In genomic region chr15:63323798-63324651, GRCh38 we compare ENCODE assay signal across 15 cellular contexts. TPM values are rescaled to one million over a fixed set of nuclear protein-coding genes. Genes with fewer than 3 reads are reported as not detected.
A peak's percentile ranks its signal among the peaks of the same experiment; 100 is the strongest.
DNase-seq lines count a peak whose midpoint lies in the region; ATAC-seq, FAIRE-seq and TF ChIP-seq lines count a peak whose summit lies in the region.
"Had no signal": no experiment of that assay in that cellular context is flagged by ENCODE, and none has a peak within 500 bp of the region (broad histone marks: within the 10 kb centered on the region; RNA-seq: fewer than 3 reads in every experiment).

No MANE protein-coding gene starts in this region.

- H3K4me2 ChIP-seq in H1 (ENCODE audit: insufficient read depth in 1 of 2, low read depth in 2 of 2, low read length in 2 of 2): no peak overlapping the region

- no peak for TF ChIP-seq RAD21 in H1 (IDR thresholded peaks at IDR 0.05 in 1 of 2, conservative IDR thresholded peaks at IDR 0.05 in 1 of 2; ENCODE audit: low read depth in 2 of 2, low read length in 2 of 2)

- no peak overlapping the region for H2BK5ac ChIP-seq in H1 (ENCODE audit: low read depth, low read length)

- H3K56ac ChIP-seq in H1 (replicated peaks; ENCODE audit: insufficient read length, low read depth, low read length): no peak overlapping the region

- no peaks in the 10 kb centered on the region for H4K20me1 ChIP-seq in H1 (replicated peaks in 1 of 2; ENCODE audit: control insufficient read depth in 1 of 2, insufficient read depth in 2 of 2, low read length in 2 of 2)

- H3K79me2 ChIP-seq in H1 (ENCODE audit: control insufficient read depth in 1 of 2, insufficient read depth in 2 of 2, low read length in 2 of 2): no peaks in the 10 kb centered on the region

- no peak for TF ChIP-seq EP300 in H1 (IDR thresholded peaks at IDR 0.05; ENCODE audit: borderline replicate concordance in 1 of 2, low read depth in 2 of 2, low read length in 2 of 2)

- H3K4me1 ChIP-seq in H1 (replicated peaks in 1 of 4; ENCODE audit: control insufficient read depth in 3 of 4, insufficient read depth in 4 of 4, low read length in 3 of 4): peaks cover 0 to 7% (median under 1%) of the 10 kb centered on the region in 4 experiments; a peak in 4 of 7 replicates
- H3K4me1 ChIP-seq: pancreas had no signal

- no peak overlapping the region for H4K5ac ChIP-seq in H1 (ENCODE audit: insufficient read length, low read depth, low read length)

- no peak overlapping the region for H2BK120ac ChIP-seq in H1 (replicated peaks; ENCODE audit: low read depth, low read length)

- no peak overlapping the region for H4K8ac ChIP-seq in H1 (ENCODE audit: extremely low read depth, insufficient read depth, low read length)

- no peak overlapping the region for H3K23ac ChIP-seq in H1 (ENCODE audit: insufficient read length)

- FAIRE-seq in H1 (lab: Jason Lieb, UNC): no peak
- FAIRE-seq: pancreas had no signal

- no peak for TF ChIP-seq CTCF in H1 (IDR thresholded peaks at IDR 0.05; ENCODE audit: control extremely low read depth in 1 of 3, insufficient read depth in 1 of 3, low read depth in 1 of 3, low read length in 3 of 3)

- H3K23me2 ChIP-seq in H1 (ENCODE audit: low read depth, low read length): no peaks in the 10 kb centered on the region

- CTCF ChIA-PET in H1 (lab: Charles Lee; ENCODE audit: partially characterized antibody): interaction anchor here (0.8 to 1.0 kb wide), 2 partner anchors 19 to 78 kb away, joined by 3 to 4 read pairs; no protein-coding TSS in a partner anchor

- H3K18ac ChIP-seq in H1 (ENCODE audit: extremely low read depth, low read length): no peak overlapping the region; the same call in 1 of the 2 replicates

- H3K27ac ChIP-seq in H1 (ENCODE audit: low read depth, low read length): no peak overlapping the region
- H3K27ac ChIP-seq: pancreas, VCaP had no signal

- 94% methylated on average over 9 of the region's 9 CpGs; no CpG with 5 or more reads in 1 of the 2 experiments for WGBS in H1 (ENCODE audit: extremely low coverage in 1 of 2, insufficient coverage in 1 of 2, insufficient read length in 1 of 2, insufficient replicate concordance in 2 of 2, low coverage in 1 of 2, low lambda C conversion rate in 2 of 2, missing lambda C conversion rate in 1 of 2), 2 experiments

- H2AK5ac ChIP-seq in H1 (ENCODE audit: low read depth, low read length): no peak overlapping the region

- POLR2A ChIA-PET in H1 (lab: Charles Lee; ENCODE audit: partially characterized antibody): no interaction called here

- no peak overlapping the region for H3K4ac ChIP-seq in H1 (replicated peaks; ENCODE audit: insufficient read length, low read depth, low read length)

- no peak overlapping the region for H3K14ac ChIP-seq in H1 (ENCODE audit: insufficient read length)

- no peaks in the 10 kb centered on the region for H3K9me3 ChIP-seq in H1 (ENCODE audit: insufficient read depth in 2 of 2, low read depth in 1 of 2, low read length in 1 of 2)
- H3K9me3 ChIP-seq: pancreas had no signal

- H3K79me1 ChIP-seq in H1 (ENCODE audit: low read depth, low read length): no peaks in the 10 kb centered on the region

- no peak for TF ChIP-seq POLR2A in H1 (IDR thresholded peaks at IDR 0.05; ENCODE audit: control extremely low read depth in 1 of 2, low read depth in 2 of 2, low read length in 2 of 2)

- no peak overlapping the region for H2BK12ac ChIP-seq in H1 (ENCODE audit: low read depth, low read length)

- H2BK15ac ChIP-seq in H1 (ENCODE audit: low read length): no peak overlapping the region

- no peaks in the 10 kb centered on the region for H3K27me3 ChIP-seq in H1 (replicated peaks in 1 of 4; ENCODE audit: control insufficient read depth in 3 of 4, extremely low read depth in 1 of 4, insufficient read depth in 3 of 4, low read length in 3 of 4)
- H3K27me3 ChIP-seq: pancreas had no signal

- no peak for ATAC-seq in HG02642 (IDR thresholded peaks at IDR 0.05; ENCODE audit: poor library complexity, unreplicated experiment)
- ATAC-seq: pancreas had no signal

- no peaks in the 10 kb centered on the region for H3K36me3 ChIP-seq in H1 (ENCODE audit: control insufficient read depth in 2 of 4, insufficient read depth in 4 of 4, low read length in 3 of 4)
- H3K36me3 ChIP-seq: pancreas had no signal

- H2AFZ ChIP-seq in H1 (ENCODE audit: low read length): no peak overlapping the region

- DNase-seq in GM03348 (ENCODE audit: low spot score): peak; percentile 38
- peak; percentile 63 for DNase-seq in RPMI7951 (ENCODE audit: low read depth)
- DNase-seq in H1 (ENCODE audit: low read depth in 1 of 2, low spot score in 2 of 2): no peak
- DNase-seq in occipital lobe (lab: John Stamatoyannopoulos, UW): peak; percentile 48
- no peak for DNase-seq in Kasumi-1 (lab: John Stamatoyannopoulos, UW)
- DNase-seq in HPDE6-E6E7 (ENCODE audit: extremely low spot score): no peak
- DNase-seq: activated naive CD8-positive, alpha-beta T cell treated with anti-CD3 and anti-CD28 coated beads for 36 hours; H7; immature natural killer cell; NCI-H1417 treated with DMSO at 0.1 percent for 48 hours; OCI-M1; pancreas had no signal

- H3K4me3 ChIP-seq in H1 (ENCODE audit: extremely low read depth in 1 of 4, insufficient read depth in 2 of 4, low read depth in 3 of 4, low read length in 4 of 4): no peak overlapping the region
- H3K4me3 ChIP-seq: pancreas had no signal

- peak overlapping the region; percentile 13 for H4K91ac ChIP-seq in H1 (replicated peaks; ENCODE audit: insufficient read length, low read length)

- H2BK20ac ChIP-seq in H1 (ENCODE audit: low read length): no peak overlapping the region

- H3K9ac ChIP-seq in H1 (replicated peaks in 1 of 4; ENCODE audit: extremely low read depth in 1 of 4, low read depth in 3 of 4, low read length in 3 of 4): no peak overlapping the region

TF ChIP-seq in H1, 55 proteins besides CTCF, POLR2A, EP300 and RAD21:
- TF ChIP-seq KDM5A (IDR thresholded peaks at IDR 0.05; ENCODE audit: low read length): no peak
- TF ChIP-seq HDAC6 (IDR thresholded peaks at IDR 0.05; ENCODE audit: low read depth, low read length): no peak
- no peak for TF ChIP-seq SAP30 (IDR thresholded peaks at IDR 0.05; ENCODE audit: insufficient read depth, insufficient replicate concordance, low read length)
- TF ChIP-seq NRF1 (IDR thresholded peaks at IDR 0.05; ENCODE audit: low read depth, low read length): no peak
- no peak for TF ChIP-seq JUN (IDR thresholded peaks at IDR 0.05; ENCODE audit: low read depth, low read length)
- no peak for TF ChIP-seq BCL11A (IDR thresholded peaks at IDR 0.05; ENCODE audit: low read depth in 2 of 2, low read length in 2 of 2)
- no peak for TF ChIP-seq RXRA (IDR thresholded peaks at IDR 0.05; ENCODE audit: insufficient read depth, low read depth, low read length)
- no peak for TF ChIP-seq TAF7 (optimal IDR thresholded peaks at IDR 0.05; ENCODE audit: borderline replicate concordance, low read depth, low read length)
- no peak for TF ChIP-seq SUZ12 (IDR thresholded peaks at IDR 0.05; ENCODE audit: low read length)

RNA-seq across cellular contexts. Expression of gene APH1B, which starts 46.6 kb away (rescaled TPM):
- total RNA-seq in RPMI7951 (2014; rRNA removed; shearing (Covaris generic)): 24.5 and 25.4 TPM in 2 replicates
- total RNA-seq in H1 (2021; fragmentation: NEBNext Ultra II Directional; extraction: Animal tissue kit (Norgen Biotek cat#: 25700)): 21.4 and 22.9 TPM in 2 replicates
- polyA plus RNA-seq in H1 (2011; rRNA removed): 9.3 and 11.5 TPM in 2 replicates
- polyA plus RNA-seq in H1 (2011; cell fraction: cytosol; rRNA removed): 11.8 TPM
- 12.3 TPM for polyA plus RNA-seq in H1 (2011; cell fraction: nucleus; rRNA removed)
- polyA plus RNA-seq in H1 (2012, experiment 1 of 2): 10.1 to 14.1 TPM (median 12.6 TPM) in 4 replicates
- 3.8 TPM for polyA plus RNA-seq in H1 (2012, experiment 2 of 2)
- polyA plus RNA-seq in H1 (2013, experiment 1 of 2): 18.0 TPM
- 20.1 TPM for polyA plus RNA-seq in H1 (2013, experiment 2 of 2)
- polyA minus RNA-seq in H1 (2011; rRNA and poly(A)+ RNA removed): 18.0 and 21.4 TPM in 2 replicates
- polyA minus RNA-seq in H1 (2011; cell fraction: cytosol; rRNA and poly(A)+ RNA removed): 10.9 TPM
- polyA minus RNA-seq in H1 (2011; cell fraction: nucleus; rRNA and poly(A)+ RNA removed): 19.3 TPM
- total RNA-seq in occipital lobe: 30.6 TPM

RNA-seq across cellular contexts. Expression of gene CA12, which starts 57.6 kb away (rescaled TPM):
- total RNA-seq in RPMI7951 (2014; rRNA removed; shearing (Covaris generic)): 23.3 and 30.2 TPM in 2 replicates
- total RNA-seq in H1 (2021; fragmentation: NEBNext Ultra II Directional; extraction: Animal tissue kit (Norgen Biotek cat#: 25700)): 4.9 and 5.8 TPM in 2 replicates
- 4.7 and 4.9 TPM in 2 replicates for polyA plus RNA-seq in H1 (2011; rRNA removed)
- polyA plus RNA-seq in H1 (2011; cell fraction: cytosol; rRNA removed): 4.5 TPM
- 12.7 TPM for polyA plus RNA-seq in H1 (2011; cell fraction: nucleus; rRNA removed)
- 3.7 to 4.7 TPM (median 4.6 TPM) in 4 replicates for polyA plus RNA-seq in H1 (2012, experiment 1 of 2)
- polyA plus RNA-seq in H1 (2012, experiment 2 of 2): 1.3 TPM
- polyA plus RNA-seq in H1 (2013, experiment 1 of 2): 3.8 TPM
- 4.6 TPM for polyA plus RNA-seq in H1 (2013, experiment 2 of 2)
- 4.5 and 5.8 TPM in 2 replicates for polyA minus RNA-seq in H1 (2011; rRNA and poly(A)+ RNA removed)
- 0.95 TPM for polyA minus RNA-seq in H1 (2011; cell fraction: cytosol; rRNA and poly(A)+ RNA removed)
- polyA minus RNA-seq in H1 (2011; cell fraction: nucleus; rRNA and poly(A)+ RNA removed): 5.2 TPM
- 8.7 TPM for total RNA-seq in occipital lobe
- polyA plus RNA-seq: CD14-positive monocyte, immature natural killer cell had no signal

Comparison
In these comparisons a context has a peak if more than half of its experiments do, and no peak if none do; other contexts are left out.
1. DNase-seq: peak in GM03348 (single experiment), RPMI7951 (single experiment) and occipital lobe (single experiment); none in H1 (0 of 2), Kasumi-1 (0 of 2) and HPDE6-E6E7 (single experiment).